ENCODE assay signal across 22 cellular contexts in the genomic region with DNA sequence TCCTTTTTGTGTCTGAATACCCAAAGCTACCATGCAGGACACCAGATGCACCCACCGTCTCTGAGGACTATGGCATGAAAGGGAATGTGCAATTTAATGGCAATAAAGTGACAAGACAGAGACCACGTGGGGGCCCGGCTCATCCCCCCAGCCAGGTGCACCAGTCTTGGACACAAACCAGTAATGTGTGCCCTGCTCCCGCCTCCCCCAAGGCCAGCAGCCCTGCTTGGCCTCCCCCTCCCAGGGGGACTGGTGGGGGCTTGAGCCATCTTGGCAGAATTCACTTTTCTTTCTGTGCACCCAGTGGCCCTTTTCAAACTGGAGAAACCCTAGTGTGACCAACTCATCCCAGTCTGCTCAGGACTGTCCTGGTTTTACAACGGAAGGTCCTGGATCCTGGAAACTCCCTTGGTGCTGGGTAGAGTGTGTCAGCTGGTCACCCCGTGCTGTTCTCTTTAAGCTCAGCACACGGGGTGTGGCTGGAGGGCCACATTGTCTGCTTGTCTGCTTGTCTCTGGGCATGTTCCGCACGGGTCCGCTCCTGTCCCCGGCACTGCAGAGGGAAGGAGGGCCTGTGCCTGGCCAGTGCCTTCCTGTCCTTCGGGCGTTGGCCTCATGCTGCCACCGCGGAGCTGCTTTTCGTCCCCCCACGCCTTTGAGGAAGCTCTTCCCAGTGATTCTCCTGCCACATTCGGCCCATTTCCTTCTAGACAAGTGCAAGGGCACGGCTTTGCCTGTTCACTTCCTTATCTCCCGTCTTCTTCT. TPM values are rescaled to one million over a fixed set of nuclear protein-coding genes. Genes with fewer than 3 reads are reported as not detected.
DNase-seq lines count a peak whose midpoint lies in the region; TF ChIP-seq lines count a peak whose summit lies in the region.
"Had no signal": no experiment of that assay in that cellular context is flagged by ENCODE, and none has a peak within 500 bp of the region (broad histone marks: within the 10 kb centered on the region; RNA-seq: fewer than 3 reads in every experiment).

No MANE protein-coding gene starts in this region.

- H3K79me1 ChIP-seq in neuronal stem cell (ENCODE audit: low read depth, low read length): no peaks in the 10 kb centered on the region

- H3K36me3 Mint-ChIP-seq in activated naive CD4-positive, alpha-beta T cell treated with anti-CD3 and anti-CD28 coated beads, Interleukin-2, amount 50 U/mL, for 24 hours: no peaks in the 10 kb centered on the region
- no peaks in the 10 kb centered on the region for H3K36me3 Mint-ChIP-seq in activated naive CD4-positive, alpha-beta T cell treated with anti-CD3 and anti-CD28 coated beads, Interleukin-2, amount 10 ng/mL, durations not matched to agents 7 days and 5 days
- H3K36me3 Mint-ChIP-seq: CD14-positive monocyte had no signal

- no peak overlapping the region for H3K4me3 ChIP-seq in colonic mucosa
- no peak overlapping the region for H3K4me3 ChIP-seq in neuronal stem cell (ENCODE audit: low read length in 2 of 2)
- no peak overlapping the region for H3K4me3 ChIP-seq in prostate gland
- H3K4me3 ChIP-seq: SJSA1 had no signal

- peak overlapping the region; percentile 91 for H2AK5ac ChIP-seq in neuronal stem cell (ENCODE audit: low read depth, low read length)

- H3K9me3 ChIP-seq in colonic mucosa (no peaks in the 10 kb centered on the region), neuronal stem cell (replicated peaks in 1 of 2; ENCODE audit: control insufficient read depth in 2 of 2, insufficient read depth in 1 of 2, low read depth in 1 of 2, low read length in 2 of 2) (peaks cover 0 to 7% of the 10 kb centered on the region in 2 donors), prostate gland (no peaks in the 10 kb centered on the region)
- H3K9me3 ChIP-seq: BE2C, SJSA1 had no signal

- WGBS in neuronal stem cell (ENCODE audit: extremely low coverage in 2 of 2, insufficient read length in 2 of 2, insufficient replicate concordance in 1 of 2), 2 donors: no CpG with 5 or more reads among the region's 20 CpGs
- 36% methylated on average over 20 of the region's 20 CpGs for WGBS in prostate gland

- H3K27me3 Mint-ChIP-seq in activated naive CD4-positive, alpha-beta T cell treated with anti-CD3 and anti-CD28 coated beads, Interleukin-2, amount 50 U/mL, for 24 hours: peaks cover 2% of the 10 kb centered on the region
- peaks cover 38% of the 10 kb centered on the region for H3K27me3 Mint-ChIP-seq in activated naive CD4-positive, alpha-beta T cell treated with anti-CD3 and anti-CD28 coated beads, Interleukin-2, amount 10 ng/mL, durations not matched to agents 7 days and 5 days

- H2BK120ac ChIP-seq in neuronal stem cell (ENCODE audit: low read depth, low read length): no peak overlapping the region

- H2AFZ ChIP-seq in neuronal stem cell (ENCODE audit: low read length): no peak overlapping the region

- H4K91ac ChIP-seq in neuronal stem cell (ENCODE audit: low read depth, low read length, poor library complexity): no peak overlapping the region

- H2BK5ac ChIP-seq in neuronal stem cell (ENCODE audit: low read length): peak overlapping the region; percentile 87

- H2BK15ac ChIP-seq in neuronal stem cell (ENCODE audit: low read length): peak overlapping the region; percentile 44

- no peak overlapping the region for H3K27ac Mint-ChIP-seq in activated naive CD4-positive, alpha-beta T cell treated with anti-CD3 and anti-CD28 coated beads, Interleukin-2, amount 50 U/mL, for 24 hours
- H3K27ac Mint-ChIP-seq in activated naive CD4-positive, alpha-beta T cell treated with anti-CD3 and anti-CD28 coated beads, Interleukin-2, amount 10 ng/mL, durations not matched to agents 7 days and 5 days: no peak overlapping the region
- H3K27ac Mint-ChIP-seq: CD14-positive monocyte; CD8-positive, alpha-beta memory T cell had no signal

- peak overlapping the region; percentile 80 for H2BK12ac ChIP-seq in neuronal stem cell (ENCODE audit: low read length)

- CTCF ChIA-PET in activated naive CD4-positive, alpha-beta T cell treated with anti-CD3 and anti-CD28 coated beads, Interleukin-2, amount 10 ng/mL, durations not matched to agents 7 days and 5 days (lab: Charles Lee): no interaction called here

- H3K9ac ChIP-seq in colonic mucosa (ENCODE audit: low read depth in 2 of 2, low read length in 2 of 2): no peak overlapping the region
- H3K9ac ChIP-seq in neuronal stem cell (ENCODE audit: low read depth, low read length, poor library complexity): no peak overlapping the region

- H3K9me3 Mint-ChIP-seq in activated naive CD4-positive, alpha-beta T cell treated with anti-CD3 and anti-CD28 coated beads, Interleukin-2, amount 50 U/mL, for 24 hours: no peaks in the 10 kb centered on the region
- H3K9me3 Mint-ChIP-seq in activated naive CD4-positive, alpha-beta T cell treated with anti-CD3 and anti-CD28 coated beads, Interleukin-2, amount 10 ng/mL, durations not matched to agents 7 days and 5 days: no peaks in the 10 kb centered on the region

- no peaks in the 10 kb centered on the region for H3K4me1 ChIP-seq in colonic mucosa
- H3K4me1 ChIP-seq in neuronal stem cell (ENCODE audit: control insufficient read depth in 2 of 2, insufficient read depth in 1 of 2, low read depth in 1 of 2, low read length in 2 of 2): peaks cover 0 to 2% of the 10 kb centered on the region in 2 donors
- no peaks in the 10 kb centered on the region for H3K4me1 ChIP-seq in prostate gland (replicated peaks)
- H3K4me1 ChIP-seq: BE2C, SJSA1 had no signal

- H3K36me3 ChIP-seq in colonic mucosa (no peaks in the 10 kb centered on the region), neuronal stem cell (replicated peaks in 1 of 2; ENCODE audit: control insufficient read depth in 2 of 2, insufficient read depth in 2 of 2, low read length in 2 of 2) (no peaks in the 10 kb centered on the region), prostate gland (no peaks in the 10 kb centered on the region)
- H3K36me3 ChIP-seq: BE2C, SJSA1 had no signal

- H3K27me3 ChIP-seq in colonic mucosa: no peaks in the 10 kb centered on the region
- peaks cover 0 to 51% (median 0%) of the 10 kb centered on the region in 3 experiments for H3K27me3 ChIP-seq in neuronal stem cell (ENCODE audit: control insufficient read depth in 3 of 3, insufficient read depth in 3 of 3, low read depth in 1 of 3, low read length in 3 of 3)
- H3K27me3 ChIP-seq in prostate gland (replicated peaks; ENCODE audit: insufficient read depth): peaks cover 3% of the 10 kb centered on the region
- H3K27me3 ChIP-seq: SJSA1 had no signal

- peak overlapping the region; percentile 54 for H3K18ac ChIP-seq in neuronal stem cell (ENCODE audit: low read length)

- no peak for TF ChIP-seq CTCF in colonic mucosa (IDR thresholded peaks at IDR 0.05)
- TF ChIP-seq CTCF in prostate gland (IDR thresholded peaks at IDR 0.05): no peak

- H3K4me1 Mint-ChIP-seq in activated naive CD4-positive, alpha-beta T cell treated with anti-CD3 and anti-CD28 coated beads, Interleukin-2, amount 50 U/mL, for 24 hours: peaks cover 15% of the 10 kb centered on the region
- H3K4me1 Mint-ChIP-seq in activated naive CD4-positive, alpha-beta T cell treated with anti-CD3 and anti-CD28 coated beads, Interleukin-2, amount 10 ng/mL, durations not matched to agents 7 days and 5 days: no peaks in the 10 kb centered on the region
- H3K4me1 Mint-ChIP-seq: CD8-positive, alpha-beta memory T cell had no signal

- no peak for DNase-seq in activated naive CD4-positive, alpha-beta T cell treated with anti-CD3 and anti-CD28 coated beads, Interleukin-2, amount 10 ng/mL, durations not matched to agents 7 days and 5 days
- DNase-seq in CMK (ENCODE audit: low read depth) (peak; percentile 81), colonic mucosa (peak; percentile 21), neuronal stem cell (ENCODE audit: low spot score) (no peak), prostate gland (ENCODE audit: low spot score) (no peak), NCI-H1092 (lab: John Stamatoyannopoulos, UW) (no peak), DMS153 (lab: John Stamatoyannopoulos, UW) (no peak)
- DNase-seq: BE2C; Calu3; CD8-positive, alpha-beta memory T cell; DND-41; NCI-H1105; NCI-H1436 treated with DMSO at 0.1 percent for 48 hours; NCI-H1930; NCI-H446; NCI-H524 treated with DMSO at 0.1 percent for 48 hours; NCI-H774 had no signal

- H4K8ac ChIP-seq in neuronal stem cell (ENCODE audit: low read depth, low read length): no peak overlapping the region

- H3K23ac ChIP-seq in neuronal stem cell (ENCODE audit: low read depth, low read length, poor library complexity): no peak overlapping the region

- H3K4ac ChIP-seq in neuronal stem cell (ENCODE audit: low read length): no peak overlapping the region

- intact Hi-C loops in colonic mucosa (cut with DNase I) (no loop called here), prostate gland (cut with DNase I) (no loop called here)

- peak overlapping the region; percentile 78 for H3K14ac ChIP-seq in neuronal stem cell (ENCODE audit: low read length)

- H3K27ac ChIP-seq in colonic mucosa (no peak overlapping the region), neuronal stem cell (replicated peaks; ENCODE audit: low read length) (no peak overlapping the region), prostate gland (no peak overlapping the region)
- H3K27ac ChIP-seq: 22Rv1, HL-60, SJSA1 had no signal

- no peak for TF ChIP-seq POLR2A in prostate gland (IDR thresholded peaks at IDR 0.05)

- H3K4me3 Mint-ChIP-seq in activated naive CD4-positive, alpha-beta T cell treated with anti-CD3 and anti-CD28 coated beads, Interleukin-2, amount 50 U/mL, for 24 hours: peak overlapping the region; percentile 15
- H3K4me3 Mint-ChIP-seq in activated naive CD4-positive, alpha-beta T cell treated with anti-CD3 and anti-CD28 coated beads, Interleukin-2, amount 10 ng/mL, durations not matched to agents 7 days and 5 days: no peak overlapping the region
- H3K4me3 Mint-ChIP-seq: CD14-positive monocyte; CD8-positive, alpha-beta memory T cell had no signal

- no peak overlapping the region for H3K4me2 ChIP-seq in neuronal stem cell (ENCODE audit: insufficient read depth, low read length, poor library complexity, severe bottlenecking)

RNA-seq across cellular contexts. Expression of a gene that starts 45.8 kb away (rescaled TPM):
- total RNA-seq in colonic mucosa: under 1 TPM; 0.27 to 0.44 TPM
- 0.39 TPM for polyA plus RNA-seq in neuronal stem cell (2013, experiment 1 of 2)
- polyA plus RNA-seq in neuronal stem cell (2013, experiment 2 of 2): 0.35 TPM
- total RNA-seq in prostate gland: 1 to 10 TPM in 1 of 2 donors, under 1 TPM in 1; 0.32 to 1.2 TPM

Comparison
In these comparisons a context has a peak if more than half of its experiments do, and no peak if none do; other contexts are left out.
1. DNase-seq: peak in CMK (single experiment) and colonic mucosa (single experiment); none in activated naive CD4-positive, alpha-beta T cell treated with anti-CD3 and anti-CD28 coated beads, Interleukin-2, amount 10 ng/mL, durations not matched to agents 7 days and 5 days (single experiment), neuronal stem cell (single experiment), prostate gland (single experiment), NCI-H1092 (single experiment) and DMS153 (single experiment).